21 cellular contexts compared by ENCODE assay signal in the genomic region with DNA sequence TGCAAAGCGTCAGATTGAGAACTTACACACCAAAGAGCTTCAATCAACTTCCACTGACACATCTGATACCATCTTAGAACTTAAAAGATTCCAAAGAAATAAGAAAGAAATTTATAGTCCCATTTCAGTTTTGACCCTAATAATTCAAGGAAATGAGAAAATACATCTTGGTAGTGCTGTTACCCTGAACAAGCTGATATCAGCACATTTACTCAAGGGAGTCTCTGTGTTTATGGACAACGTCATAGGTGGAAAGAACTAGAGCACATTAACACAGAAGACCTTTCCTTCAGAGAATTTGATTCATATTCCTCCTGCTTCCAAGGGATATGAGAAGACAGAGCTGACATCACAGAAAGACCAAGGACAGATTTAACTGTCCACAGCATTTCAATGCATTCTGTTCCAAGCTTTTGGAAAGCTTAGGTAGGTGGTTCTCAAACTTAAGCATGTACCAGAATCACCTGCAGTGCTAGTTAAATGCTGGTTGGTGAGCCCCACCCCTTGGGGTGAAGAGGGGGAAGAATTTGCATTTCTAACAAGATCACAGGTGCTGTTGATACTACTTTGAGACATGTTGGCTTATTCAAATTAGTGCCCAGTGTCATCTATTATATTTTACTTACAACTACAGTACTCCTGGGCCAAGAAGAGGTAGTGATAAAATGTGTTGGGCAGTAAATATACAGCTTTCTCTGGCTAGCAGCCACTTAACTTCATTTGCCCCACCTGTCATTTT.
A peak's percentile ranks its signal among the peaks of the same experiment; 100 is the strongest.
DNase-seq lines count a peak whose midpoint lies in the region; ATAC-seq and TF ChIP-seq lines count a peak whose summit lies in the region.
"Had no signal": no experiment of that assay in that cellular context is flagged by ENCODE, and none has a peak within 500 bp of the region (broad histone marks: within the 10 kb centered on the region; RNA-seq: fewer than 3 reads in every experiment).

No MANE protein-coding gene starts in this region.

- peak overlapping the region; percentile 76 for H3K27ac Mint-ChIP-seq in memory B cell
- H3K27ac Mint-ChIP-seq: CD4-positive, alpha-beta memory T cell; T-helper 2 cell treated with Interferon-gamma antibody and Interleukin-4, amounts not matched to agents 5 μg/mL and 100 μg/mL, for 36 hours had no signal

- TF ChIP-seq CTCF in coronary artery (IDR thresholded peaks at IDR 0.05): no peak

- H3K4me1 Mint-ChIP-seq in memory B cell: peaks cover 19% of the 10 kb centered on the region

- peaks cover 23% of the 10 kb centered on the region for H3K36me3 Mint-ChIP-seq in memory B cell

- no peak overlapping the region for H3K27ac ChIP-seq in coronary artery

- H3K4me3 ChIP-seq in coronary artery: no peak overlapping the region

- H3K4me3 Mint-ChIP-seq in memory B cell: peak overlapping the region; percentile 25
- H3K4me3 Mint-ChIP-seq: CD4-positive, alpha-beta memory T cell; T-helper 2 cell treated with Interferon-gamma antibody and Interleukin-4, amounts not matched to agents 5 μg/mL and 100 μg/mL, for 36 hours had no signal

- ATAC-seq in GM18498 (IDR thresholded peaks at IDR 0.05; ENCODE audit: unreplicated experiment): peak; percentile 41
- peak; percentile 42 for ATAC-seq in HG02678 (IDR thresholded peaks at IDR 0.05; ENCODE audit: unreplicated experiment)
- peak; percentile 99 for ATAC-seq in memory B cell (ENCODE audit: low read depth)
- no peak for ATAC-seq in GM19467 (IDR thresholded peaks at IDR 0.05; ENCODE audit: unreplicated experiment)
- ATAC-seq: HCT116 had no signal

- no peaks in the 10 kb centered on the region for H3K9me3 Mint-ChIP-seq in memory B cell

- DNase-seq in NCI-H526 (lab: John Stamatoyannopoulos, UW) (peak; percentile 94), memory B cell (ENCODE audit: low spot score in 2 of 2) (peak in 1 of 2 donors; percentile 9), coronary artery (ENCODE audit: low spot score) (no peak), NOMO-1 treated with DMSO at 0.1 percent for 48 hours (lab: John Stamatoyannopoulos, UW; ENCODE audit: unreplicated experiment) (no peak)
- DNase-seq in stimulated activated CD4-positive, alpha-beta T cell treated with anti-CD3 and anti-CD28 coated beads, Interleukin-4, amount 100 ng/mL, for 4 hours: no peak
- DNase-seq: ACHN; BE2C; CD4-positive, alpha-beta memory T cell; DMS79 treated with DMSO at 0.1 percent for 48 hours; GDM1; NCI-H1105; NCI-H1694 treated with DMSO at 0.1 percent for 48 hours; NCI-H345; NCI-H748 treated with DMSO at 0.1 percent for 48 hours; SIG-M5; SW 1271 had no signal

- no peaks in the 10 kb centered on the region for H3K27me3 Mint-ChIP-seq in memory B cell
- H3K27me3 Mint-ChIP-seq: CD4-positive, alpha-beta memory T cell had no signal

Comparison
In these comparisons a context has a peak if more than half of its experiments do, and no peak if none do; other contexts are left out.
1. DNase-seq: peak in NCI-H526 (2 of 2); none in coronary artery (single experiment), stimulated activated CD4-positive, alpha-beta T cell treated with anti-CD3 and anti-CD28 coated beads, Interleukin-4, amount 100 ng/mL, for 4 hours (0 of 2) and NOMO-1 treated with DMSO at 0.1 percent for 48 hours (single experiment).